In genomic region chr9:124399999-124400940, GRCh38 we compare ENCODE assay signal across 18 cellular contexts. TPM values are rescaled to one million over a fixed set of nuclear protein-coding genes. Genes with fewer than 3 reads are reported as not detected.
DNase-seq lines count a peak whose midpoint lies in the region; ATAC-seq and TF ChIP-seq lines count a peak whose summit lies in the region.
"Had no signal": no experiment of that assay in that cellular context is flagged by ENCODE, and none has a peak within 500 bp of the region (broad histone marks: within the 10 kb centered on the region; RNA-seq: fewer than 3 reads in every experiment).

No MANE protein-coding gene starts in this region.

- H3K27me3 Mint-ChIP-seq in nephron (ENCODE audit: low read depth): no peaks in the 10 kb centered on the region
- H3K27me3 Mint-ChIP-seq in type B pancreatic cell: no peaks in the 10 kb centered on the region
- H3K27me3 Mint-ChIP-seq: CD8-positive, alpha-beta memory T cell had no signal

- TF ChIP-seq POLR2A in heart left ventricle (IDR thresholded peaks at IDR 0.05): no peak

- H3K4me1 Mint-ChIP-seq in nephron (peaks cover 31% of the 10 kb centered on the region), type B pancreatic cell (ENCODE audit: unreplicated experiment) (peaks cover 24% of the 10 kb centered on the region)

- H3K36me3 Mint-ChIP-seq in nephron (ENCODE audit: low read depth) (peaks cover 34% of the 10 kb centered on the region), type B pancreatic cell (peaks cover 27% of the 10 kb centered on the region)

- no peak overlapping the region for H3K4me3 ChIP-seq in heart left ventricle

- peak overlapping the region in 1 of 3 experiments; percentile 12 for H3K4me3 Mint-ChIP-seq in nephron
- no peak overlapping the region for H3K4me3 Mint-ChIP-seq in type B pancreatic cell
- H3K4me3 Mint-ChIP-seq: activated T-cell treated with anti-CD3 and anti-CD28 coated beads, Interleukin-2, amount 50 U/mL, for 4 hours; CD8-positive, alpha-beta memory T cell had no signal

- TF ChIP-seq CTCF in heart left ventricle (IDR thresholded peaks at IDR 0.05) (no peak), nephron (IDR thresholded peaks at IDR 0.05; ENCODE audit: unreplicated experiment in 3 of 3) (no peak), type B pancreatic cell (conservative IDR thresholded peaks at IDR 0.05) (no peak)

- H3K4me1 ChIP-seq in heart left ventricle: peaks cover 0 to 29% (median 14%) of the 10 kb centered on the region in 12 donors

- H3K9me3 Mint-ChIP-seq in nephron (no peaks in the 10 kb centered on the region), type B pancreatic cell (no peaks in the 10 kb centered on the region)
- H3K9me3 Mint-ChIP-seq: activated T-cell treated with anti-CD3 and anti-CD28 coated beads, Interleukin-2, amount 50 U/mL, for 4 hours; CD8-positive, alpha-beta memory T cell had no signal

- ATAC-seq in heart left ventricle (peak in 3 of 4 donors; percentile 8 to 21 (median 13)), Right ventricle myocardium superior (ENCODE audit: poor library complexity) (no peak), GM21390 (IDR thresholded peaks at IDR 0.05; ENCODE audit: unreplicated experiment) (no peak)
- ATAC-seq: activated T-cell treated with anti-CD3 and anti-CD28 coated beads, Interleukin-2, amount 50 U/mL, for 4 hours had no signal

- 52 to 62% (median 56%) methylated on average over 13 of the region's 13 CpGs for WGBS in heart left ventricle, 4 donors

- no peaks in the 10 kb centered on the region for H3K9me3 ChIP-seq in heart left ventricle

- H3K27ac Mint-ChIP-seq in nephron (peak overlapping the region in 2 of 3 experiments; percentile 53 to 65), type B pancreatic cell (peak overlapping the region; percentile 23)

- H3K27ac ChIP-seq in heart left ventricle (peak overlapping the region in 3 of 12 donors; percentile 9 to 52 (median 13)), cingulate gyrus (ENCODE audit: low read depth, low read length) (peak overlapping the region; percentile 20)

- H3K36me3 ChIP-seq in heart left ventricle: peaks cover 0 to 72% (median 59%) of the 10 kb centered on the region in 9 donors

- DNase-seq in heart left ventricle (no peak), Right ventricle myocardium superior (no peak), type B pancreatic cell (ENCODE audit: extremely low spot score, unreplicated experiment) (no peak), islet precursor cell (no peak)
- no peak for DNase-seq in activated CD8-positive, alpha-beta memory T cell treated with anti-CD3 and anti-CD28 coated beads, Interleukin-2, amount 50 U/mL, for 4 hours
- DNase-seq: 8988T; activated T-cell treated with anti-CD3 and anti-CD28 coated beads, Interleukin-2, amount 50 U/mL, for 4 hours; amniotic stem cell; CD8-positive, alpha-beta memory T cell; effector CD4-positive, alpha-beta T cell; NCI-H1694; stimulated activated CD4-positive, alpha-beta T cell treated with anti-CD3 and anti-CD28 coated beads, Interleukin-2, amount 100 ng/mL, for 48 hours had no signal

- H3K27me3 ChIP-seq in heart left ventricle: no peaks in the 10 kb centered on the region

- intact Hi-C loops in heart left ventricle (cut with DNase I): loop anchor here in 5 of 10 donors (5.0 to 10.0 kb wide), 2 partner anchors 273 to 275 kb away; no protein-coding TSS in a partner anchor
- intact Hi-C loops in Right ventricle myocardium superior (cut with DNase I): no loop called here

RNA-seq across cellular contexts. Expression of gene PSMB7, which starts 15.0 kb away (rescaled TPM):
- 100 to 1,000 TPM; 149 to 273 (median 163) TPM for total RNA-seq in heart left ventricle
- 100 to 1,000 TPM; 250 to 281 TPM for polyA plus RNA-seq in heart left ventricle
- 172 TPM for total RNA-seq in Right ventricle myocardium superior
- 148 and 168 TPM in 2 replicates for total RNA-seq in type B pancreatic cell (ENCODE audit: low replicate concordance)

RNA-seq across cellular contexts. Expression of gene ADGRD2, which starts 50.0 kb away (rescaled TPM):
- total RNA-seq in heart left ventricle (not detected), Right ventricle myocardium superior (not detected), type B pancreatic cell (ENCODE audit: low replicate concordance) (0.21 and 0.31 TPM in 2 replicates)
- polyA plus RNA-seq in heart left ventricle: not detected
- total RNA-seq: activated T-cell treated with anti-CD3 and anti-CD28 coated beads, Interleukin-2, amount 50 U/mL, for 4 hours; CD8-positive, alpha-beta memory T cell; G401; NCI-H460; T-helper 1 cell treated with Interleukin-12 subunit alpha and Interleukin-12 subunit beta and Interleukin-4 antibody, amounts not matched to agents 30 ng/mL and 1 ng/mL, for 36 hours had no signal
- polyA plus RNA-seq: CD8-positive, alpha-beta memory T cell had no signal

Comparison
In these comparisons a context has a peak if more than half of its experiments do, and no peak if none do; other contexts are left out.
1. ATAC-seq: peak in heart left ventricle (3 of 4); none in Right ventricle myocardium superior (single experiment) and GM21390 (single experiment).